Comparison of ENCODE assay signal across 15 cellular contexts in genomic region chr9:20996809-20997208, GRCh38. TPM values are rescaled to one million over a fixed set of nuclear protein-coding genes. Genes with fewer than 3 reads are reported as not detected.
DNase-seq lines count a peak whose midpoint lies in the region; ATAC-seq and TF ChIP-seq lines count a peak whose summit lies in the region.
"Had no signal": no experiment of that assay in that cellular context is flagged by ENCODE, and none has a peak within 500 bp of the region (broad histone marks: within the 10 kb centered on the region; RNA-seq: fewer than 3 reads in every experiment).

No MANE protein-coding gene starts in this region.

- peaks cover 3% of the 10 kb centered on the region for H3K36me3 ChIP-seq in Loucy (ENCODE audit: insufficient read depth, low read length)
- H3K36me3 ChIP-seq in neutrophil: peaks cover 25% of the 10 kb centered on the region
- H3K36me3 ChIP-seq in aorta (ENCODE audit: control insufficient read depth in 1 of 2, insufficient read depth in 2 of 2, low read length in 1 of 2): no peaks in the 10 kb centered on the region

- ATAC-seq in HG02759 (IDR thresholded peaks at IDR 0.05; ENCODE audit: unreplicated experiment) (peak; percentile 47), aorta (ENCODE audit: low FRiP score) (no peak)
- ATAC-seq: foreskin keratinocyte had no signal

- peaks cover 7% of the 10 kb centered on the region; the same call in 1 of the 2 replicates for H3F3A ChIP-seq in Loucy (ENCODE audit: low read depth)

- no peaks in the 10 kb centered on the region for H3K9me2 ChIP-seq in Loucy (replicated peaks; ENCODE audit: low read depth, low read length)

- peaks cover 9% of the 10 kb centered on the region for H3K9me3 Mint-ChIP-seq in activated naive CD4-positive, alpha-beta T cell treated with anti-CD3 and anti-CD28 coated beads for 36 hours
- H3K9me3 Mint-ChIP-seq: endodermal cell had no signal

- H2AFZ ChIP-seq in Loucy (ENCODE audit: low read length): no peak overlapping the region

- no peak overlapping the region for H3K9ac ChIP-seq in Loucy (ENCODE audit: low read depth, low read length, poor library complexity, severe bottlenecking)

- peak overlapping the region; percentile 8 for H3K4me2 ChIP-seq in Loucy (ENCODE audit: low read depth, low read length, poor library complexity, severe bottlenecking)

- no peaks in the 10 kb centered on the region for H3K27me3 Mint-ChIP-seq in activated naive CD4-positive, alpha-beta T cell treated with anti-CD3 and anti-CD28 coated beads for 36 hours (ENCODE audit: low read depth)

- no peak for DNase-seq in activated naive CD4-positive, alpha-beta T cell treated with anti-CD3 and anti-CD28 coated beads for 36 hours
- DNase-seq in activated naive CD4-positive, alpha-beta T cell treated with anti-CD3 and anti-CD28 coated beads, Interleukin-2, amount 50 U/mL, for 16 hours: no peak
- DNase-seq in GF-D8 (lab: John Stamatoyannopoulos, UW): no peak
- DNase-seq in aorta: no peak
- no peak for DNase-seq in stimulated activated CD4-positive, alpha-beta T cell treated with anti-CD3 and anti-CD28 coated beads, Interleukin-2, amount 100 ng/mL, for 48 hours
- DNase-seq: 8988T; central memory CD4-positive, alpha-beta T cell; endodermal cell; foreskin keratinocyte; mesenchymal stem cell; NCI-H1092 treated with DMSO at 0.1 percent for 48 hours had no signal

- peaks cover 42% of the 10 kb centered on the region for H3K4me1 Mint-ChIP-seq in activated naive CD4-positive, alpha-beta T cell treated with anti-CD3 and anti-CD28 coated beads for 36 hours (ENCODE audit: low read depth)
- H3K4me1 Mint-ChIP-seq: endodermal cell had no signal

- H3K4me1 ChIP-seq in Loucy (ENCODE audit: insufficient read depth, low read length, poor library complexity, severe bottlenecking) (peaks cover 17% of the 10 kb centered on the region), neutrophil (ENCODE audit: control insufficient read depth in 1 of 2, insufficient read depth in 1 of 2, low read depth in 1 of 2, low read length in 1 of 2) (peaks cover 4 to 5% of the 10 kb centered on the region in 2 experiments), aorta (ENCODE audit: control insufficient read depth in 1 of 2, insufficient read depth in 2 of 2, low read length in 2 of 2) (no peaks in the 10 kb centered on the region)
- H3K4me1 ChIP-seq: foreskin keratinocyte had no signal

- no peaks in the 10 kb centered on the region for H3K79me2 ChIP-seq in Loucy (ENCODE audit: insufficient read depth, low read length)

- CTCF ChIA-PET in activated naive CD4-positive, alpha-beta T cell treated with anti-CD3 and anti-CD28 coated beads for 36 hours (lab: Charles Lee): interaction anchor here (1.1 kb wide), 1 partner anchor 11 kb away, joined by 3 read pairs; no protein-coding TSS in a partner anchor

- no peak overlapping the region for H3K4me3 Mint-ChIP-seq in activated naive CD4-positive, alpha-beta T cell treated with anti-CD3 and anti-CD28 coated beads for 36 hours
- H3K4me3 Mint-ChIP-seq: endodermal cell had no signal

- 87 to 96% methylated on average over 2 of the region's 2 CpGs for WGBS in aorta, 2 donors

- peaks cover 15% of the 10 kb centered on the region for H3K9me3 ChIP-seq in Loucy (ENCODE audit: insufficient read depth, low read depth, low read length)
- H3K9me3 ChIP-seq in neutrophil: no peaks in the 10 kb centered on the region
- no peaks in the 10 kb centered on the region for H3K9me3 ChIP-seq in aorta (ENCODE audit: control insufficient read depth, low read length)

- H3K27ac Mint-ChIP-seq in activated naive CD4-positive, alpha-beta T cell treated with anti-CD3 and anti-CD28 coated beads for 36 hours: peak overlapping the region; percentile 32

- peaks cover 51% of the 10 kb centered on the region for H3K36me3 Mint-ChIP-seq in activated naive CD4-positive, alpha-beta T cell treated with anti-CD3 and anti-CD28 coated beads for 36 hours (ENCODE audit: low read depth)

- no peak for TF ChIP-seq CTCF in Loucy (conservative IDR thresholded peaks at IDR 0.05; ENCODE audit: low read length)
- no peak for TF ChIP-seq CTCF in neutrophil (IDR thresholded peaks at IDR 0.05)

- H3K4me3 ChIP-seq in Loucy (ENCODE audit: low read length, poor library complexity, severe bottlenecking): no peak overlapping the region
- H3K4me3 ChIP-seq in neutrophil (ENCODE audit: low read depth in 1 of 2, low read length in 1 of 2): no peak overlapping the region
- no peak overlapping the region for H3K4me3 ChIP-seq in aorta (ENCODE audit: low read length in 2 of 2)

- peak overlapping the region; percentile 49 for H3K27ac ChIP-seq in neutrophil
- no peak overlapping the region for H3K27ac ChIP-seq in aorta (ENCODE audit: low read depth in 1 of 2, low read length in 2 of 2)
- H3K27ac ChIP-seq: foreskin keratinocyte, VCaP had no signal

- H3K27me3 ChIP-seq in Loucy (ENCODE audit: insufficient read depth, low read length, poor library complexity, severe bottlenecking): no peaks in the 10 kb centered on the region
- no peaks in the 10 kb centered on the region for H3K27me3 ChIP-seq in neutrophil
- H3K27me3 ChIP-seq in aorta (ENCODE audit: control insufficient read depth in 1 of 2, insufficient read depth in 2 of 2, low read length in 1 of 2): no peaks in the 10 kb centered on the region
- H3K27me3 ChIP-seq: foreskin keratinocyte had no signal

- no peaks in the 10 kb centered on the region for H4K20me1 ChIP-seq in Loucy (ENCODE audit: insufficient read depth, low read length, poor library complexity, severe bottlenecking)

- intact Hi-C loops in activated naive CD4-positive, alpha-beta T cell treated with anti-CD3 and anti-CD28 coated beads for 36 hours (cut with micrococcal nuclease): loop anchor here (1.0 kb wide), 1 partner anchor 34 kb away; the partner anchor contains the start of gene HACD4
- intact Hi-C loops in aorta (cut with DNase I): no loop called here

RNA-seq across cellular contexts. Expression of gene HACD4, which starts 34.6 kb away (rescaled TPM):
- total RNA-seq in activated naive CD4-positive, alpha-beta T cell treated with anti-CD3 and anti-CD28 coated beads for 36 hours: 1 to 10 TPM; 1.1 to 1.6 TPM
- total RNA-seq in aorta: 1 to 10 TPM; 3.2 to 6.8 TPM
- polyA plus RNA-seq in aorta: 1 to 10 TPM; 1.3 to 5.4 TPM
